ENCODE assay signal across 8 cellular contexts in the genomic region with DNA sequence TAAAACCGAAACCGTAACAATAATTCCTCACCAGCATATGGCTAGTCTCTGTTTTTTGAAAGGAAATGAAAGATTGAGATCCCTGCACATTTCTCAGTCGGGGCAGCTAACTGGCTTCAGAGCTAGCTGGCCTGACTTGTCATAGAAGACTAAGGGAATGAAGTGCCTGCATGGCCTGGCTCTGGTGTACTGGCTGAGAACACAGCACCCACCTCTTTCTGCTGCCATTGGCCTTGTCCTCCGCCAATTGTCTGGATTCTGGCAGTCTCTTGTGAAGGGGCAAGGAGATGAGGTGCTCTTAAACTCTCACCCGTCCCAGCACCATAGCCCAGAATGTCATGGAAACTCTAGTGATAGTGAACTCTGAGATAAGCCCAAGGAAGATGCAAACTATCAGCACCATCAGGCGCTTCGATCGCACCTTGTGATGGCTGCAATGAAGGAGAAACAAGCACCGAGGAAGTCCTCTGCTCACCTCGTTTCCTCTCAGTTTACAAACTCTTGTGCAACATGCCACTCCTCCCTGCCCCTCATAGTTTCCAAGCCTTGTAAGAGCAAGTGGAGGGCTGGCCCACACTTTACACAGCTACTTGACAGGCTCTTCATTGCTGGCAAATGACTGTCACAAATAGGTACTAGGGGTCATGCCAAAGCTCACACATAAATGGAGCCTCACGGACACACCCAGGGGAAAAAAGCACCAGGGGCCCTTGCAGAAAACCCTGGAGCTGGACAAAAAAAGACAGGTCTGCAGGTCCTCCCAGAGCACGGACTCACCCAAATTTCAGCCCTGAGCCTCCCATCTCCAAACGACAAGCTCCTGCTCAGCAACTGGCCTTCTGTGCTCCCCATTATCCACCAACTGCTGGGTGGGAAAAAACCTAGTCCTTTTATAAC. TPM values are rescaled to one million over a fixed set of nuclear protein-coding genes. Genes with fewer than 3 reads are reported as not detected.
DNase-seq lines count a peak whose midpoint lies in the region; ATAC-seq and TF ChIP-seq lines count a peak whose summit lies in the region.

No MANE protein-coding gene starts in this region.

- H3K4me1 ChIP-seq in adipocyte (ENCODE audit: control insufficient read depth, insufficient read depth, low read length) (peaks cover 39% of the 10 kb centered on the region), lung (ENCODE audit: control insufficient read depth in 2 of 2, insufficient read depth in 2 of 2, low read length in 2 of 2) (peaks cover 7 to 10% of the 10 kb centered on the region in 2 donors), stomach (peaks cover 20 to 47% (median 35%) of the 10 kb centered on the region in 4 donors)

- H3K4me1 Mint-ChIP-seq in Calu3 (ENCODE audit: low read depth, unreplicated experiment): peaks cover 30% of the 10 kb centered on the region

- CTCF ChIA-PET in Calu3 (lab: Charles Lee): interaction anchor here (1.2 to 1.6 kb wide), 4 partner anchors 9 to 60 kb away, joined by 3 to 5 read pairs (median 4); no protein-coding TSS in a partner anchor

- H3K27ac Mint-ChIP-seq in Calu3 (ENCODE audit: unreplicated experiment): peak overlapping the region; percentile 76

- peak overlapping the region; percentile 87 for H3K4me3 ChIP-seq in adipocyte (ENCODE audit: low read length)
- H3K4me3 ChIP-seq in lung: peak overlapping the region; percentile 78
- H3K4me3 ChIP-seq in stomach: peak overlapping the region; percentile 77 to 89 (median 86)

- TF ChIP-seq CTCF in Calu3 (IDR thresholded peaks at IDR 0.05; ENCODE audit: unreplicated experiment) (no peak), lung (IDR thresholded peaks at IDR 0.05; ENCODE audit: control extremely low read depth, extremely low read depth) (no peak), stomach (IDR thresholded peaks at IDR 0.05) (no peak)

- BruUV-seq in Calu3 (replicated peaks; lab: Mats Ljungman, UMichigan): no TSS peak

- H3K9me3 Mint-ChIP-seq in Calu3 (ENCODE audit: low read depth, unreplicated experiment): no peaks in the 10 kb centered on the region

- H3K27me3 ChIP-seq in adipocyte (replicated peaks; ENCODE audit: control insufficient read depth, insufficient read depth, low read length) (no peaks in the 10 kb centered on the region), lung (ENCODE audit: control insufficient read depth, insufficient read depth) (no peaks in the 10 kb centered on the region), stomach (no peaks in the 10 kb centered on the region)

- H3K9ac ChIP-seq in adipocyte (ENCODE audit: low read length): peak overlapping the region; percentile 88

- DNase-seq in Calu3 (peak; percentile 24), NOMO-1 treated with DMSO at 0.1 percent for 48 hours (lab: John Stamatoyannopoulos, UW; ENCODE audit: unreplicated experiment) (peak; percentile 39), adipocyte (ENCODE audit: low read depth) (peak; percentile 59), lung (ENCODE audit: low spot score) (peak; percentile 83), stomach (no peak), NCI-H748 treated with DMSO at 0.1 percent for 48 hours (lab: John Stamatoyannopoulos, UW) (no peak), NCI-H2227 (lab: John Stamatoyannopoulos, UW; ENCODE audit: unreplicated experiment) (no peak)

- TF ChIP-seq EP300 in stomach (IDR thresholded peaks at IDR 0.05): no peak

- WGBS in lung, 2 donors: 56 to 57% methylated on average over 13 of the region's 13 CpGs
- 63 to 68% (median 65%) methylated on average over 13 of the region's 13 CpGs for WGBS in stomach, 5 donors

- no peaks in the 10 kb centered on the region for H3K27me3 Mint-ChIP-seq in Calu3 (ENCODE audit: unreplicated experiment)

- ATAC-seq in lung (ENCODE audit: insufficient read depth, low FRiP score): no peak
- ATAC-seq in HG03457 (IDR thresholded peaks at IDR 0.05; ENCODE audit: unreplicated experiment): no peak

- peaks cover 26% of the 10 kb centered on the region for H3K36me3 Mint-ChIP-seq in Calu3 (ENCODE audit: insufficient read depth, unreplicated experiment)

- no peak for TF ChIP-seq POLR2A in stomach (IDR thresholded peaks at IDR 0.05)

- H3K36me3 ChIP-seq in adipocyte (ENCODE audit: control insufficient read depth, insufficient read depth, low read length, severe bottlenecking) (peaks cover 31% of the 10 kb centered on the region), lung (ENCODE audit: control insufficient read depth in 2 of 2, insufficient read depth in 2 of 2, low read length in 2 of 2) (peaks cover 0 to 2% of the 10 kb centered on the region in 2 donors), stomach (peaks cover 3 to 30% (median 24%) of the 10 kb centered on the region in 4 donors)

- peak overlapping the region; percentile 94 for H3K4me3 Mint-ChIP-seq in Calu3 (ENCODE audit: low read depth, unreplicated experiment)

- H3K27ac ChIP-seq in lung (ENCODE audit: low read depth in 1 of 2, low read length in 1 of 2): peak overlapping the region; percentile 74 to 88
- peak overlapping the region in 4 of 5 donors; percentile 14 to 84 (median 79) for H3K27ac ChIP-seq in stomach

- H3K9me3 ChIP-seq in adipocyte (ENCODE audit: control insufficient read depth, low read length): no peaks in the 10 kb centered on the region
- H3K9me3 ChIP-seq in lung (ENCODE audit: control insufficient read depth in 2 of 2, insufficient read depth in 1 of 2, low read length in 1 of 2): no peaks in the 10 kb centered on the region
- no peaks in the 10 kb centered on the region for H3K9me3 ChIP-seq in stomach

- intact Hi-C loops in Calu3 (cut with micrococcal nuclease; ENCODE audit: unreplicated experiment): no loop called here
- intact Hi-C loops in stomach (cut with DNase I; ENCODE audit: low total_unique reads): no loop called here

RNA-seq across cellular contexts. Expression of a gene that starts 16.4 kb away (rescaled TPM):
- total RNA-seq in Calu3 (2022) (18.0 and 21.5 TPM in 2 replicates), lung (10 to 100 TPM; 30.3 to 40.8 TPM), stomach (10 to 100 TPM in 3 of 5 donors, 1 to 10 TPM in 2; 8.4 to 56.7 (median 12.2) TPM)
- polyA plus RNA-seq in lung (10 to 100 TPM in 1 of 2 donors, 1 to 10 TPM in 1; 9.2 to 24.1 TPM), stomach (10 to 100 TPM in 1 of 3 donors, 1 to 10 TPM in 2; 7.2 to 10.1 (median 7.3) TPM)

RNA-seq across cellular contexts. Expression of a gene that starts 59.3 kb away (rescaled TPM):
- 75.3 and 91.7 TPM in 2 replicates for total RNA-seq in Calu3 (2022)
- total RNA-seq in lung: 10 to 100 TPM; 39.9 to 79.0 TPM
- 10 to 100 TPM; 19.1 to 30.6 TPM for polyA plus RNA-seq in lung
- 100 to 1,000 TPM in 1 of 5 donors, 10 to 100 TPM in 3, 1 to 10 TPM in 1; 8.2 to 102 (median 72.3) TPM for total RNA-seq in stomach
- 10 to 100 TPM; 17.1 to 19.9 (median 18.6) TPM for polyA plus RNA-seq in stomach

Comparison
In these comparisons a context has a peak if more than half of its experiments do, and no peak if none do; other contexts are left out.
1. DNase-seq: peak in Calu3 (single experiment), NOMO-1 treated with DMSO at 0.1 percent for 48 hours (single experiment), adipocyte (single experiment) and lung (single experiment); none in stomach (single experiment), NCI-H748 treated with DMSO at 0.1 percent for 48 hours (single experiment) and NCI-H2227 (single experiment).
2. Peak in every context shown above with its lines, with median percentiles within 50 percentile points of each other: H3K4me3 ChIP-seq.